12 cellular contexts compared by ENCODE assay signal in the genomic region with DNA sequence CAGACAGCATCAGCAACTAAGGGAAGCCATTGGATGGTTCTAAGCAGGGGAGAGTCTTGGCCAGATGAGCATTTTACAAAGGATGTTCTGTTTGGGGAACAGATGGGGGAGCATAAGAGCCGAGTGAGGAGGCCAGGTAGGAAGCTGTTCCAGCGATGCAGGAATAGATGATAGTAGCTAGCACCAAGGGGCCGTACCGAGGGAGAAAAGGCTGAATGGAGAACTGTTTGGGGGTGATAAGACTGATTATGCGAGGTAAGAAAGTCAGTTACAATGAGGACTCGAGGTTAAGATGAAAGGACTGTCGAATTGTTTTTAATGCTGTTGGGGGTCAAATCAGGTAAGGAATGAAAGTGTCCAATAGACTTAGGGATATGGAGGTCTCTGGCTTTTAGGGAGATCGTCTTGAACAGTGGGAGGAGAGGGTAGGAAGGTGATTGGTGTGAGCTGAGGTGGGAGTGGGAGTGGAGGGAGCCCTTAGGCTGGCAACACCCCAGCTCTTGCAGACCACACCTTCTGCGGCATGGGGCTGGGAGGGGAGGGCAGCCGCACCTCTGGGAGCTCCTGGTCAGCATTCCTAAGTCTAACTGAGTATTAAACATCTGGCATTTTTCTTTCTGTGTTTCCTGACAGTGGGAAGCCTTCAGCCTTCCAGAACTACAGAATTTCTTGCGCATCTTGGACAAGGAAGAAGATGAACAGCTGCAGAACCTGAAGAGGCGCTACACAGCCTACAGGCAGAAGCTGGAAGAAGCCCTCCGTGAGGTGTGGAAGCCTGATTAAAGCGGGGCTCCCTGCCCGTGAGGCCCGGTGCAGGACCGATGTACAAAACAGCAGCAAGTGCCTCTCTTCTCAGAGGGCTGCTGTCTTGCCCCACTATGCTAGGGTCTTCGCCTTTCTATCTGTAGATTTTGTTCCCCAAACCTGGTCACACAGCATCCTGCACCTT.
DNase-seq lines count a peak whose midpoint lies in the region; FAIRE-seq and TF ChIP-seq lines count a peak whose summit lies in the region.
"Had no signal": no experiment of that assay in that cellular context is flagged by ENCODE, and none has a peak within 500 bp of the region (broad histone marks: within the 10 kb centered on the region; RNA-seq: fewer than 3 reads in every experiment).

No MANE protein-coding gene starts in this region.

- H3K27me3 ChIP-seq in H1 (replicated peaks in 1 of 4; ENCODE audit: control insufficient read depth in 3 of 4, extremely low read depth in 1 of 4, insufficient read depth in 3 of 4, low read length in 3 of 4): no peaks in the 10 kb centered on the region
- no peaks in the 10 kb centered on the region for H3K27me3 ChIP-seq in sigmoid colon
- H3K27me3 ChIP-seq: left lung had no signal

- H3K9me3 ChIP-seq in H1 (ENCODE audit: insufficient read depth in 2 of 2, low read depth in 1 of 2, low read length in 1 of 2) (no peaks in the 10 kb centered on the region), sigmoid colon (no peaks in the 10 kb centered on the region)
- H3K9me3 ChIP-seq: left lung had no signal

- H3K18ac ChIP-seq in H1 (ENCODE audit: extremely low read depth, low read length): peak overlapping the region; percentile 81; the same call in 1 of the 2 replicates

- peak in 1 of 2 experiments; percentile 22; a peak in 2 of 4 replicates for TF ChIP-seq RAD21 in H1 (IDR thresholded peaks at IDR 0.05 in 1 of 2, conservative IDR thresholded peaks at IDR 0.05 in 1 of 2; ENCODE audit: low read depth in 2 of 2, low read length in 2 of 2)

- no peak overlapping the region for H2BK20ac ChIP-seq in H1 (ENCODE audit: low read length)

- peak overlapping the region; percentile 56 for H2BK5ac ChIP-seq in H1 (ENCODE audit: low read depth, low read length)

- H4K91ac ChIP-seq in H1 (replicated peaks; ENCODE audit: insufficient read length, low read length): peak overlapping the region; percentile 33

- no peak overlapping the region for H2BK120ac ChIP-seq in H1 (replicated peaks; ENCODE audit: low read depth, low read length)

- intact Hi-C loops in activated CD4-positive, alpha-beta T cell treated with anti-CD3 and anti-CD28 coated beads, Interleukin-2, amount 10 ng/mL, durations not matched to agents 24 days and 14 days (cut with micrococcal nuclease): no loop called here
- intact Hi-C loops in sigmoid colon (cut with DNase I): loop anchor here (5.0 to 10.0 kb wide), 2 partner anchors 242 to 290 kb away; a partner anchor contains a TSS

- CTCF ChIA-PET in H1 (lab: Charles Lee; ENCODE audit: partially characterized antibody): interaction anchor here (0.7 to 9.1 kb wide), 28 partner anchors 11 to 177 kb away, joined by 3 to 132 read pairs (median 5); no protein-coding TSS in a partner anchor

- TF ChIP-seq EP300 in H1 (IDR thresholded peaks at IDR 0.05; ENCODE audit: borderline replicate concordance in 1 of 2, low read depth in 2 of 2, low read length in 2 of 2) (no peak), sigmoid colon (IDR thresholded peaks at IDR 0.05) (no peak)

- H3K4me3 ChIP-seq in H1 (ENCODE audit: extremely low read depth in 1 of 4, insufficient read depth in 2 of 4, low read depth in 3 of 4, low read length in 4 of 4) (no peak overlapping the region), sigmoid colon (no peak overlapping the region)
- H3K4me3 ChIP-seq: left lung had no signal

- no peak overlapping the region for H3K9ac ChIP-seq in H1 (replicated peaks in 1 of 4; ENCODE audit: extremely low read depth in 1 of 4, low read depth in 3 of 4, low read length in 3 of 4)

- no peak overlapping the region for H3K4ac ChIP-seq in H1 (replicated peaks; ENCODE audit: insufficient read length, low read depth, low read length)

- H2BK12ac ChIP-seq in H1 (ENCODE audit: low read depth, low read length): 0 out of 2 replicates have a peak overlapping the region, but pooled peaks have one; percentile 84

- TF ChIP-seq CTCF in H1 (IDR thresholded peaks at IDR 0.05; ENCODE audit: control extremely low read depth in 1 of 3, insufficient read depth in 1 of 3, low read depth in 1 of 3, low read length in 3 of 3) (no peak), sigmoid colon (IDR thresholded peaks at IDR 0.05) (peak in 2 of 4 experiments; percentile 35 to 43)

- DNase-seq in activated CD4-positive, alpha-beta T cell treated with anti-CD3 and anti-CD28 coated beads, Interleukin-2, amount 10 ng/mL, durations not matched to agents 24 days and 14 days: no peak
- DNase-seq in activated CD4-positive, alpha-beta T cell treated with anti-CD3 and anti-CD28 coated beads for 48 hours: no peak
- peak; percentile 47 for DNase-seq in NCI-H69 (lab: John Stamatoyannopoulos, UW)
- DNase-seq in H1 (ENCODE audit: low read depth in 1 of 2, low spot score in 2 of 2): no peak
- DNase-seq in sigmoid colon: no peak
- DNase-seq in GM19240 (ENCODE audit: insufficient read length, low spot score): no peak
- DNase-seq in amygdala (lab: John Stamatoyannopoulos, UW): no peak
- DNase-seq in DMS53 (lab: John Stamatoyannopoulos, UW): no peak
- DNase-seq: DND-41, left lung, NCI-H345 had no signal

- H3K79me2 ChIP-seq in H1 (ENCODE audit: control insufficient read depth in 1 of 2, insufficient read depth in 2 of 2, low read length in 2 of 2): peaks cover 0 to 6% of the 10 kb centered on the region in 2 experiments; a peak in 2 of 4 replicates

- no peak overlapping the region; the same call in 1 of the 2 replicates for H4K8ac ChIP-seq in H1 (ENCODE audit: extremely low read depth, insufficient read depth, low read length)

- H2AK5ac ChIP-seq in H1 (ENCODE audit: low read depth, low read length): 0 out of 2 replicates have a peak overlapping the region, but pooled peaks have one; percentile 26

- whole genome bisulfite sequencing in H1 (ENCODE audit: extremely low coverage in 1 of 2, insufficient coverage in 1 of 2, insufficient read length in 1 of 2, insufficient replicate concordance in 2 of 2, low coverage in 1 of 2, low lambda C conversion rate in 2 of 2, missing lambda C conversion rate in 1 of 2), 2 experiments: 81% methylated on average over 18 of the region's 18 CpGs; no CpG with 5 or more reads in 1 of the 2 experiments
- WGBS in sigmoid colon, 2 donors: 79 to 83% methylated on average over 18 of the region's 18 CpGs

- H3K14ac ChIP-seq in H1 (ENCODE audit: insufficient read length): no peak overlapping the region

- no peak overlapping the region for H4K5ac ChIP-seq in H1 (ENCODE audit: insufficient read length, low read depth, low read length)

- no peak for TF ChIP-seq POLR2A in H1 (IDR thresholded peaks at IDR 0.05; ENCODE audit: control extremely low read depth in 1 of 2, low read depth in 2 of 2, low read length in 2 of 2)
- no peak for TF ChIP-seq POLR2A in sigmoid colon (IDR thresholded peaks at IDR 0.05)

- no peaks in the 10 kb centered on the region for H3K9me3 Mint-ChIP-seq in activated CD4-positive, alpha-beta T cell treated with anti-CD3 and anti-CD28 coated beads, Interleukin-2, amount 10 ng/mL, durations not matched to agents 24 days and 14 days

- 0 out of 4 replicates have a peak overlapping the region, but pooled peaks have one; percentile 6 to 16 for H3K4me2 ChIP-seq in H1 (ENCODE audit: insufficient read depth in 1 of 2, low read depth in 2 of 2, low read length in 2 of 2)

- H2BK15ac ChIP-seq in H1 (ENCODE audit: low read length): peak overlapping the region; percentile 81; the same call in 1 of the 2 replicates

- peaks cover 48% of the 10 kb centered on the region for H3K36me3 Mint-ChIP-seq in activated CD4-positive, alpha-beta T cell treated with anti-CD3 and anti-CD28 coated beads, Interleukin-2, amount 10 ng/mL, durations not matched to agents 24 days and 14 days (ENCODE audit: low read depth)

- no peak overlapping the region for H2AFZ ChIP-seq in H1 (ENCODE audit: low read length)

- H3K27ac Mint-ChIP-seq in activated CD4-positive, alpha-beta T cell treated with anti-CD3 and anti-CD28 coated beads, Interleukin-2, amount 10 ng/mL, durations not matched to agents 24 days and 14 days: peak overlapping the region; percentile 10

- H3K4me1 ChIP-seq in H1 (replicated peaks in 1 of 4; ENCODE audit: control insufficient read depth in 3 of 4, insufficient read depth in 4 of 4, low read length in 3 of 4): peaks cover 5 to 33% (median 20%) of the 10 kb centered on the region in 4 experiments
- H3K4me1 ChIP-seq in sigmoid colon: peaks cover 0 to 56% (median 48%) of the 10 kb centered on the region in 4 donors

- peaks cover 0 to 8% (median under 1%) of the 10 kb centered on the region in 4 experiments; a peak in 3 of 8 replicates for H3K36me3 ChIP-seq in H1 (ENCODE audit: control insufficient read depth in 2 of 4, insufficient read depth in 4 of 4, low read length in 3 of 4)
- H3K36me3 ChIP-seq in sigmoid colon: peaks cover 0 to 18% (median 7%) of the 10 kb centered on the region in 4 donors

- H3K4me1 Mint-ChIP-seq in activated CD4-positive, alpha-beta T cell treated with anti-CD3 and anti-CD28 coated beads, Interleukin-2, amount 10 ng/mL, durations not matched to agents 24 days and 14 days: peaks cover 44% of the 10 kb centered on the region

- peaks cover 0 to 2% of the 10 kb centered on the region in 2 experiments for H4K20me1 ChIP-seq in H1 (replicated peaks in 1 of 2; ENCODE audit: control insufficient read depth in 1 of 2, insufficient read depth in 2 of 2, low read length in 2 of 2)

- no peaks in the 10 kb centered on the region for H3K79me1 ChIP-seq in H1 (ENCODE audit: low read depth, low read length)

- no peak overlapping the region for H3K4me3 Mint-ChIP-seq in activated CD4-positive, alpha-beta T cell treated with anti-CD3 and anti-CD28 coated beads, Interleukin-2, amount 10 ng/mL, durations not matched to agents 24 days and 14 days

- no peak overlapping the region for H3K23ac ChIP-seq in H1 (ENCODE audit: insufficient read length)

- H3K56ac ChIP-seq in H1 (replicated peaks; ENCODE audit: insufficient read length, low read depth, low read length): no peak overlapping the region

- H3K27ac ChIP-seq in H1 (ENCODE audit: low read depth, low read length): no peak overlapping the region
- H3K27ac ChIP-seq in sigmoid colon: peak overlapping the region; percentile 44 to 92 (median 76)
- H3K27ac ChIP-seq: epithelial cell of prostate had no signal

- POLR2A ChIA-PET in H1 (lab: Charles Lee; ENCODE audit: partially characterized antibody): interaction anchor here (1.0 to 2.1 kb wide), 4 partner anchors 14 to 238 kb away, joined by 3 to 8 read pairs (median 4); no protein-coding TSS in a partner anchor

- H3K23me2 ChIP-seq in H1 (ENCODE audit: low read depth, low read length): peaks cover 5% of the 10 kb centered on the region; the same call in 1 of the 2 replicates

- H3K27me3 Mint-ChIP-seq in activated CD4-positive, alpha-beta T cell treated with anti-CD3 and anti-CD28 coated beads, Interleukin-2, amount 10 ng/mL, durations not matched to agents 24 days and 14 days: no peaks in the 10 kb centered on the region

- FAIRE-seq in H1 (lab: Jason Lieb, UNC): no peak

TF ChIP-seq in H1, 55 proteins besides CTCF, POLR2A, EP300 and RAD21 (continues in another document):
- TF ChIP-seq, protein P1, sequence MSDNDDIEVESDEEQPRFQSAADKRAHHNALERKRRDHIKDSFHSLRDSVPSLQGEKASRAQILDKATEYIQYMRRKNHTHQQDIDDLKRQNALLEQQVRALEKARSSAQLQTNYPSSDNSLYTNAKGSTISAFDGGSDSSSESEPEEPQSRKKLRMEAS (IDR thresholded peaks at IDR 0.05): no peak
